ENCODE assay signal across 8 cellular contexts in genomic region chr1:226940029-226940805, GRCh38. TPM values are rescaled to one million over a fixed set of nuclear protein-coding genes. Genes with fewer than 3 reads are reported as not detected.
DNase-seq lines count a peak whose midpoint lies in the region; ATAC-seq, FAIRE-seq and TF ChIP-seq lines count a peak whose summit lies in the region.

Gene COQ8A, plus strand, starts transcription at chr1:226940294. Its CDS starts 21,092 bp downstream, at chr1:226961386.

- peak; percentile 99 for FAIRE-seq in GM12892 (lab: Jason Lieb, UNC)

- H3K4me3 Mint-ChIP-seq in T-helper 17 cell: peak within 1 kb of the TSS; percentile 90

- H3K4me3 ChIP-seq in heart right ventricle (peak within 1 kb of the TSS; percentile 64 to 96 (median 76)), transverse colon (peak within 1 kb of the TSS; percentile 59 to 95 (median 77))

- TF ChIP-seq CTCF in heart right ventricle (IDR thresholded peaks at IDR 0.05) (peak in 2 of 9 donors; percentile 6 to 7), transverse colon (IDR thresholded peaks at IDR 0.05) (no peak)

- WGBS in heart right ventricle, 2 donors: 0 to 1% methylated on average over 73 of the region's 73 CpGs
- 1% methylated on average over 23 of the region's 73 CpGs; no CpG with 5 or more reads in 1 of the 2 donors for WGBS in transverse colon (ENCODE audit: low coverage in 1 of 2), 2 donors

- TF ChIP-seq POLR2A in GM12892 (IDR thresholded peaks at IDR 0.05; ENCODE audit: low read depth, low read length) (no peak), transverse colon (IDR thresholded peaks at IDR 0.05) (no peak)

- H3K9me3 ChIP-seq in T-helper 17 cell (ENCODE audit: control insufficient read depth, low read length, poor library complexity, severe bottlenecking) (no peaks in the 10 kb centered on the region), heart right ventricle (peaks cover 0 to 6% (median 1%) of the 10 kb centered on the region in 11 donors), transverse colon (no peaks in the 10 kb centered on the region)

- ATAC-seq in HG02938 (IDR thresholded peaks at IDR 0.05; ENCODE audit: unreplicated experiment) (peak; percentile 96), T-helper 17 cell (peak; percentile 94), heart right ventricle (peak; percentile 96 to 98 (median 96))

- intact Hi-C loops in heart right ventricle (cut with DNase I) (loop anchor here in 4 of 10 donors (1.0 to 5.0 kb wide), 4 partner anchors 20 to 52 kb away; no protein-coding TSS in a partner anchor), transverse colon (cut with DNase I; ENCODE audit: low total_unique reads) (no loop called here)

- peak within 1 kb of the TSS; percentile 94 for H3K27ac Mint-ChIP-seq in T-helper 17 cell

- no peak for TF ChIP-seq EP300 in transverse colon (IDR thresholded peaks at IDR 0.05; ENCODE audit: low read depth)

- in situ Hi-C loops in transverse colon (cut with MboI; ENCODE audit: low pct_ligation_motif_present in 1 of 4, low pct_unique_long_range_greater_than_20kb in 1 of 4, low sequenced_read_pairs in 3 of 4): no loop called here

- H3K4me1 Mint-ChIP-seq in T-helper 17 cell: peaks cover 44% of the 10 kb centered on the region

- peak within 1 kb of the TSS; percentile 91 to 99 (median 96) for H3K27ac ChIP-seq in heart right ventricle
- H3K27ac ChIP-seq in transverse colon: peak within 1 kb of the TSS; percentile 99 to 100 (median 100)

- H3K36me3 ChIP-seq in heart right ventricle: no peaks in the 10 kb centered on the region
- no peaks in the 10 kb centered on the region for H3K36me3 ChIP-seq in transverse colon

- H3K27me3 ChIP-seq in heart right ventricle (no peaks in the 10 kb centered on the region), transverse colon (no peaks in the 10 kb centered on the region)

- H3K27me3 Mint-ChIP-seq in T-helper 17 cell: no peaks in the 10 kb centered on the region

- peak; percentile 96 for DNase-seq in GM12892 (ENCODE audit: insufficient read length)
- peak; percentile 99 for DNase-seq in NCI-H1694 treated with DMSO at 0.1 percent for 48 hours (lab: John Stamatoyannopoulos, UW)
- DNase-seq in T-helper 17 cell: peak; percentile 99
- DNase-seq in amniotic stem cell (lab: John Stamatoyannopoulos, UW): peak; percentile 97
- peak; percentile 99 to 100 for DNase-seq in heart right ventricle
- DNase-seq in pons (ENCODE audit: low spot score): peak; percentile 100
- DNase-seq in transverse colon: peak; percentile 99

- H3K4me1 ChIP-seq in heart right ventricle (peaks cover 12 to 69% (median 56%) of the 10 kb centered on the region in 9 donors), transverse colon (peaks cover 41 to 64% (median 57%) of the 10 kb centered on the region in 4 donors)

- no peaks in the 10 kb centered on the region for H3K36me3 Mint-ChIP-seq in T-helper 17 cell (ENCODE audit: low read depth)

RNA-seq across cellular contexts. Expression of gene COQ8A, which starts in this region (rescaled TPM):
- polyA plus RNA-seq in GM12892 (2012; ENCODE audit: missing spikeins): 10.2 TPM
- 10 to 100 TPM; 30.7 to 37.3 TPM for total RNA-seq in T-helper 17 cell
- 100 to 1,000 TPM; 167 to 495 (median 266) TPM for total RNA-seq in heart right ventricle
- 100 to 1,000 TPM; 136 to 242 TPM for polyA plus RNA-seq in heart right ventricle
- 10 to 100 TPM; 46.0 to 80.5 (median 67.7) TPM for total RNA-seq in transverse colon

Comparison
In these comparisons a context has a peak if more than half of its experiments do, and no peak if none do; other contexts are left out.
1. Peak in every context shown above with its lines: DNase-seq, ATAC-seq, H3K4me3 ChIP-seq and H3K27ac ChIP-seq.